23 cellular contexts compared by ENCODE assay signal in the genomic region with DNA sequence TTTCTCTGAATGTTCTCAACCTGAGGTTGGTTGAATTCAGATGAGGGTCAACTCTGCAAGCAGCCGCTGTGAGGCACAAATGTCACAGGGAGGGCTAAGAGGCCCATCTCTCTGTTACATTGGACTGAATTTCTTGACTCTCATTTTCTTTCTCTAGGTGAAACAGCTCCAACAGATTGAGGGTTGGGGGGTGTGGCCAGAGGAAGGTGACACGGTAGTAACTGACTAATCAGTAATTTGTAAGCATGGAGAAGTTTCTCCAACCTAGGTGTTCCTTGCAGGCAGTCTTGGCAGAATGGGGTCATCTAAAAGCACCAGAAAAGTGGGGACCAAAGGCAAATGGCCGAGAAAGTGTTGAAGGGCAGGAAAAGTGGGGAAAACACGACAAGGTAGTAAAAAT. TPM values are rescaled to one million over a fixed set of nuclear protein-coding genes. Genes with fewer than 3 reads are reported as not detected.
A peak's percentile ranks its signal among the peaks of the same experiment; 100 is the strongest.
DNase-seq lines count a peak whose midpoint lies in the region; ATAC-seq and TF ChIP-seq lines count a peak whose summit lies in the region.
"Had no signal": no experiment of that assay in that cellular context is flagged by ENCODE, and none has a peak within 500 bp of the region (broad histone marks: within the 10 kb centered on the region; RNA-seq: fewer than 3 reads in every experiment).

No MANE protein-coding gene starts in this region.

- no peaks in the 10 kb centered on the region for H3K4me1 Mint-ChIP-seq in CD8-positive, alpha-beta T cell (ENCODE audit: low read depth)
- H3K4me1 Mint-ChIP-seq: activated B cell treated with CpG ODN at 0.5 μM for 24 hours, neural progenitor cell had no signal

- intact Hi-C loops in CD8-positive, alpha-beta T cell (cut with DNase I, micrococcal nuclease): no loop called here
- intact Hi-C loops in HCT116 (cut with micrococcal nuclease): no loop called here

- H3K27me3 ChIP-seq in CD8-positive, alpha-beta T cell (ENCODE audit: insufficient read depth, low read length): no peaks in the 10 kb centered on the region
- no peaks in the 10 kb centered on the region for H3K27me3 ChIP-seq in HCT116 (ENCODE audit: insufficient read depth, low read length)
- H3K27me3 ChIP-seq in adipocyte (replicated peaks; ENCODE audit: control insufficient read depth, insufficient read depth, low read length): no peaks in the 10 kb centered on the region
- H3K27me3 ChIP-seq in BE2C: no peaks in the 10 kb centered on the region
- H3K27me3 ChIP-seq: cardiac muscle cell, heart left ventricle, neural progenitor cell had no signal

- no peak overlapping the region for H3K9ac ChIP-seq in HCT116 (ENCODE audit: low read length)
- peak overlapping the region; percentile 16 for H3K9ac ChIP-seq in adipocyte (ENCODE audit: low read length)
- H3K9ac ChIP-seq: neural progenitor cell had no signal

- no peaks in the 10 kb centered on the region for H3K9me2 ChIP-seq in HCT116 (ENCODE audit: insufficient read depth)

- H3K4me3 Mint-ChIP-seq in CD8-positive, alpha-beta T cell: no peak overlapping the region
- H3K4me3 Mint-ChIP-seq: activated B cell treated with CpG ODN at 0.5 μM for 24 hours; activated CD4-positive, alpha-beta memory T cell treated with anti-CD3 and anti-CD28 coated beads for 36 hours; CD4-positive, alpha-beta T cell; IgD-negative memory B cell; neural progenitor cell had no signal

- no peaks in the 10 kb centered on the region for H3K9me3 Mint-ChIP-seq in CD8-positive, alpha-beta T cell
- H3K9me3 Mint-ChIP-seq: activated B cell treated with CpG ODN at 0.5 μM for 24 hours; activated CD4-positive, alpha-beta memory T cell treated with anti-CD3 and anti-CD28 coated beads for 36 hours; CD4-positive, alpha-beta T cell; IgD-negative memory B cell had no signal

- peaks cover 43% of the 10 kb centered on the region for H3K36me3 Mint-ChIP-seq in CD8-positive, alpha-beta T cell

- RAD21 ChIA-PET in HCT116 (lab: Charles Lee; ENCODE audit: low non-redundant PET in 1 of 2, low total read pairs in 2 of 2, uncharacterized antibody in 2 of 2, unreplicated experiment in 2 of 2): no interaction called here

- no peak overlapping the region for H3K27ac ChIP-seq in CD8-positive, alpha-beta T cell (ENCODE audit: low read depth, low read length)
- H3K27ac ChIP-seq in HCT116 (ENCODE audit: low read depth, low read length): no peak overlapping the region
- H3K27ac ChIP-seq: cardiac muscle cell, heart left ventricle, neural progenitor cell, thoracic aorta had no signal

- H3K27ac Mint-ChIP-seq in CD8-positive, alpha-beta T cell: peak overlapping the region; percentile 67
- H3K27ac Mint-ChIP-seq: activated B cell treated with CpG ODN at 0.5 μM for 24 hours; activated CD4-positive, alpha-beta memory T cell treated with anti-CD3 and anti-CD28 coated beads for 36 hours; CD4-positive, alpha-beta T cell; neural progenitor cell; progenitor cell of endocrine pancreas had no signal

- no peak overlapping the region for H3K4me2 ChIP-seq in HCT116 (ENCODE audit: low read length)
- H3K4me2 ChIP-seq: neural progenitor cell had no signal

- POLR2A ChIA-PET in CD8-positive, alpha-beta T cell (lab: Charles Lee): no interaction called here
- POLR2A ChIA-PET in HCT116 (lab: Charles Lee): no interaction called here

- BruUV-seq in HCT116 (replicated peaks; lab: Mats Ljungman, UMichigan): no TSS peak

- peaks cover 4% of the 10 kb centered on the region for H3K27me3 Mint-ChIP-seq in CD8-positive, alpha-beta T cell (ENCODE audit: low read depth)
- H3K27me3 Mint-ChIP-seq: CD4-positive, alpha-beta T cell; IgD-negative memory B cell; progenitor cell of endocrine pancreas had no signal

- peaks cover 12% of the 10 kb centered on the region for H3K36me3 ChIP-seq in CD8-positive, alpha-beta T cell (ENCODE audit: insufficient read depth, low read length)
- peaks cover 28 to 31% of the 10 kb centered on the region in 2 experiments; a peak in 3 of 4 replicates for H3K36me3 ChIP-seq in HCT116 (ENCODE audit: control insufficient read depth in 1 of 2, insufficient read depth in 2 of 2, low read length in 2 of 2)
- peaks cover 37% of the 10 kb centered on the region for H3K36me3 ChIP-seq in adipocyte (ENCODE audit: control insufficient read depth, insufficient read depth, low read length, severe bottlenecking)
- peaks cover 46% of the 10 kb centered on the region for H3K36me3 ChIP-seq in BE2C
- H3K36me3 ChIP-seq: neural progenitor cell had no signal

- no peak overlapping the region for H3K4me3 ChIP-seq in CD8-positive, alpha-beta T cell (ENCODE audit: low read depth, low read length)
- H3K4me3 ChIP-seq in HCT116 (replicated peaks in 1 of 2; ENCODE audit: low read depth in 1 of 2, low read length in 2 of 2): no peak overlapping the region
- H3K4me3 ChIP-seq in adipocyte (ENCODE audit: low read length): no peak overlapping the region
- H3K4me3 ChIP-seq in BE2C (ENCODE audit: low read depth, low read length): no peak overlapping the region
- H3K4me3 ChIP-seq: cardiac muscle cell, heart left ventricle, neural progenitor cell, thoracic aorta had no signal

- CTCF ChIA-PET in CD8-positive, alpha-beta T cell (lab: Charles Lee): no interaction called here
- CTCF ChIA-PET in HCT116 (lab: Charles Lee): no interaction called here

- no peak for TF ChIP-seq POLR2A in HCT116 (IDR thresholded peaks at IDR 0.05; ENCODE audit: borderline replicate concordance, extremely low read depth, insufficient read depth, insufficient read length)

- H3K9me3 ChIP-seq in CD8-positive, alpha-beta T cell (ENCODE audit: low read length): no peaks in the 10 kb centered on the region
- H3K9me3 ChIP-seq in HCT116 (ENCODE audit: control insufficient read depth in 1 of 2, insufficient read depth in 1 of 2, low read depth in 1 of 2, low read length in 2 of 2): no peaks in the 10 kb centered on the region
- H3K9me3 ChIP-seq in adipocyte (ENCODE audit: control insufficient read depth, low read length): no peaks in the 10 kb centered on the region
- H3K9me3 ChIP-seq in BE2C: no peaks in the 10 kb centered on the region
- H3K9me3 ChIP-seq: heart left ventricle, thoracic aorta had no signal

- TF ChIP-seq CTCF in CD8-positive, alpha-beta T cell (IDR thresholded peaks at IDR 0.05): no peak
- TF ChIP-seq CTCF in HCT116 (IDR thresholded peaks at IDR 0.05 in 2 of 3, conservative IDR thresholded peaks at IDR 0.05 in 1 of 3; ENCODE audit: borderline replicate concordance in 1 of 3, insufficient read depth in 1 of 3, low read depth in 2 of 3, low read length in 2 of 3) (no peak), BE2C (IDR thresholded peaks at IDR 0.05; ENCODE audit: low read depth, low read length) (no peak)

- H2AFZ ChIP-seq in HCT116 (ENCODE audit: low read depth, low read length, poor library complexity, severe bottlenecking): no peak overlapping the region
- H2AFZ ChIP-seq: neural progenitor cell had no signal

- no peak for DNase-seq in CD8-positive, alpha-beta T cell
- no peak for DNase-seq in HCT116 (ENCODE audit: low read depth, low spot score)
- no peak for DNase-seq in adipocyte (ENCODE audit: low read depth)
- DNase-seq in kidney tubule cell (ENCODE audit: low spot score): peak; percentile 52
- DNase-seq in inferior parietal cortex (ENCODE audit: extremely low spot score): no peak
- DNase-seq in BE2C: no peak
- DNase-seq: activated B cell treated with CpG ODN at 0.5 μM for 24 hours; activated CD4-positive, alpha-beta memory T cell treated with anti-CD3 and anti-CD28 coated beads for 36 hours; CD4-positive, alpha-beta T cell; cortex of kidney; DMS79; heart left ventricle; left ventricle myocardium superior; MM.1S; NCI-H1436; NCI-H524; T1000 had no signal

- no peak for TF ChIP-seq RAD21 in HCT116 (IDR thresholded peaks at IDR 0.05; ENCODE audit: low read depth)

- H4K20me1 ChIP-seq in HCT116 (ENCODE audit: insufficient read depth): no peaks in the 10 kb centered on the region; the same call in 1 of the 2 replicates

- no peaks in the 10 kb centered on the region for H3K4me1 ChIP-seq in CD8-positive, alpha-beta T cell (ENCODE audit: insufficient read depth, low read length)
- H3K4me1 ChIP-seq in HCT116 (ENCODE audit: control insufficient read depth in 1 of 2, insufficient read depth in 2 of 2, low read length in 2 of 2): peaks cover 0 to 12% of the 10 kb centered on the region in 2 experiments; a peak in 1 of 4 replicates
- H3K4me1 ChIP-seq in adipocyte (ENCODE audit: control insufficient read depth, insufficient read depth, low read length): peaks cover 47% of the 10 kb centered on the region
- H3K4me1 ChIP-seq in BE2C: peaks cover 8% of the 10 kb centered on the region
- H3K4me1 ChIP-seq: neural progenitor cell had no signal

- H3K79me2 ChIP-seq in HCT116 (ENCODE audit: insufficient read depth, low read length): peaks cover 5% of the 10 kb centered on the region; the same call in 1 of the 2 replicates

- no peak for ATAC-seq in CD8-positive, alpha-beta T cell
- ATAC-seq in HCT116: 0 out of 2 replicates have a peak, but pooled peaks have one; percentile 23
- ATAC-seq in HG03520 (IDR thresholded peaks at IDR 0.05; ENCODE audit: unreplicated experiment): no peak
- ATAC-seq: heart left ventricle, left ventricle myocardium superior had no signal

TF ChIP-seq in HCT116, 20 proteins besides CTCF, POLR2A, EP300 and RAD21:
- TF ChIP-seq TCF7L2 (IDR thresholded peaks at IDR 0.05; ENCODE audit: borderline replicate concordance, extremely low read depth, insufficient read depth, insufficient read length) (no peak), EGR1 (IDR thresholded peaks at IDR 0.05; ENCODE audit: low read depth) (no peak), EZH2phosphoT487 (IDR thresholded peaks at IDR 0.05; ENCODE audit: borderline replicate concordance) (no peak), YY1 (IDR thresholded peaks at IDR 0.05; ENCODE audit: extremely low read depth, insufficient replicate concordance, low read depth, low read length) (no peak), SRF (IDR thresholded peaks at IDR 0.05; ENCODE audit: low read depth) (no peak), JUND (IDR thresholded peaks at IDR 0.05) (no peak), CBX3 (IDR thresholded peaks at IDR 0.05; ENCODE audit: low read depth) (no peak), ZFX (IDR thresholded peaks at IDR 0.05) (no peak)
- TF ChIP-seq, protein P1, sequence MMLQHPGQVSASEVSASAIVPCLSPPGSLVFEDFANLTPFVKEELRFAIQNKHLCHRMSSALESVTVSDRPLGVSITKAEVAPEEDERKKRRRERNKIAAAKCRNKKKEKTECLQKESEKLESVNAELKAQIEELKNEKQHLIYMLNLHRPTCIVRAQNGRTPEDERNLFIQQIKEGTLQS (IDR thresholded peaks at IDR 0.05): no peak
TF ChIP-seq in HCT116: peak in this region for 0.

RNA-seq across cellular contexts. Expression of a gene that starts 16.8 kb away (rescaled TPM):
- total RNA-seq in CD8-positive, alpha-beta T cell: 10 to 100 TPM; 38.1 to 41.0 TPM
- total RNA-seq in HCT116 (2021; ENCODE audit: unreplicated experiment): 489 TPM
- 494 and 628 TPM in 2 replicates for polyA plus RNA-seq in HCT116 (2012)
- 519 TPM for polyA plus RNA-seq in BE2C (2012; ENCODE audit: insufficient read depth, insufficient read length, low read depth)

RNA-seq across cellular contexts. Expression of a gene that starts 17.2 kb away (rescaled TPM):
- total RNA-seq in CD8-positive, alpha-beta T cell: 1 to 10 TPM; 1.0 to 1.5 TPM
- total RNA-seq in HCT116 (2021; ENCODE audit: unreplicated experiment): 19.0 TPM
- polyA plus RNA-seq in HCT116 (2012): 7.8 and 11.2 TPM in 2 replicates
- 30.5 TPM for polyA plus RNA-seq in BE2C (2012; ENCODE audit: insufficient read depth, insufficient read length, low read depth)

RNA-seq across cellular contexts. Expression of a gene that starts 40.9 kb away (rescaled TPM):
- not detected for total RNA-seq in CD8-positive, alpha-beta T cell
- total RNA-seq in HCT116 (2021; ENCODE audit: unreplicated experiment): 51.0 TPM
- 61.6 and 65.5 TPM in 2 replicates for polyA plus RNA-seq in HCT116 (2012)
- polyA plus RNA-seq in BE2C (2012; ENCODE audit: insufficient read depth, insufficient read length, low read depth): 2.4 TPM
- total RNA-seq: activated B cell treated with CpG ODN at 0.5 μM for 24 hours had no signal
- polyA plus RNA-seq: IgD-negative memory B cell had no signal

Comparison
In these comparisons a context has a peak if more than half of its experiments do, and no peak if none do; other contexts are left out.
1. RNA of a gene that starts 16.8 kb away (total RNA-seq): 489 TPM in HCT116 (single experiment); 38.1 to 41.0 TPM in CD8-positive, alpha-beta T cell; every median in the first group is over 10 times any median in the second.
2. RNA of a gene that starts 40.9 kb away (total RNA-seq): 51.0 TPM in HCT116 (single experiment); not detected in CD8-positive, alpha-beta T cell; every median in the first group is over 10 times any median in the second.